23 cellular contexts compared by ENCODE assay signal in genomic region chr16:15521390-15521757, GRCh38.
DNase-seq lines count a peak whose midpoint lies in the region; ATAC-seq, FAIRE-seq and TF ChIP-seq lines count a peak whose summit lies in the region.
"Had no signal": no experiment of that assay in that cellular context is flagged by ENCODE, and none has a peak within 500 bp of the region (broad histone marks: within the 10 kb centered on the region; RNA-seq: fewer than 3 reads in every experiment).

No MANE protein-coding gene starts in this region.

- H3K27ac ChIP-seq in SK-N-SH (ENCODE audit: low read depth in 2 of 2, low read length in 1 of 2) = peak overlapping the region in 1 of 2 experiments; percentile 91; a peak in 2 of 4 replicates
- H3K27ac ChIP-seq in endothelial cell of umbilical vein (ENCODE audit: insufficient read depth, low read depth, low read length) = no peak overlapping the region
- peak overlapping the region; percentile 84 for H3K27ac ChIP-seq in mesodermal cell (ENCODE audit: low read depth, low read length, severe bottlenecking)
- H3K27ac ChIP-seq in tibial nerve = peak overlapping the region in 3 of 4 donors; percentile 9 to 56 (median 54)
- no peak overlapping the region for H3K27ac ChIP-seq in mammary epithelial cell (ENCODE audit: insufficient read depth, low read depth, low read length)
- H3K27ac ChIP-seq: 22Rv1, HL-60, SJSA1, thoracic aorta had no signal

- H3K4me2 ChIP-seq in SK-N-SH (no peak overlapping the region), endothelial cell of umbilical vein (ENCODE audit: insufficient read depth, low read length) (peak overlapping the region; percentile 15), mammary epithelial cell (ENCODE audit: insufficient read depth, low read depth, low read length) (no peak overlapping the region)

- H3K27me3 ChIP-seq in SK-N-SH (ENCODE audit: insufficient read depth) (no peaks in the 10 kb centered on the region), endothelial cell of umbilical vein (ENCODE audit: control insufficient read depth in 2 of 2, insufficient read depth in 2 of 2, low read length in 2 of 2) (no peaks in the 10 kb centered on the region), tibial nerve (no peaks in the 10 kb centered on the region), mammary epithelial cell (ENCODE audit: insufficient read depth, low read length) (no peaks in the 10 kb centered on the region)
- H3K27me3 ChIP-seq: BE2C, SJSA1 had no signal

- DNase-seq in SK-N-SH = no peak
- DNase-seq in endothelial cell of umbilical vein (ENCODE audit: low read depth, low spot score) = no peak
- DNase-seq in tibial nerve (ENCODE audit: low spot score in 2 of 2) = no peak
- no peak for DNase-seq in mammary epithelial cell
- no peak for DNase-seq in activated naive CD4-positive, alpha-beta T cell treated with anti-CD3 and anti-CD28 coated beads, Interleukin-2, amount 50 U/mL, for 72 hours (ENCODE audit: low spot score in 2 of 2)
- DNase-seq: activated CD4-positive, CD25-positive, alpha-beta regulatory T cell treated with anti-CD3 and anti-CD28 coated beads, Interleukin-2, amount 50 U/mL, for 72 hours; activated CD8-positive, alpha-beta memory T cell treated with anti-CD3 and anti-CD28 coated beads, Interleukin-2, amount 10 ng/mL, durations not matched to agents 7 days and 5 days; activated effector memory CD4-positive, alpha-beta T cell treated with anti-CD3 and anti-CD28 coated beads, Interleukin-2, amount 50 U/mL, for 16 hours; aorta; KG1; NCI-H1105; NCI-H2107; NCI-H69; stimulated activated CD4-positive, alpha-beta T cell treated with anti-CD3 and anti-CD28 coated beads, Interleukin-4, amount 100 ng/mL, for 1 hour had no signal

- H3K9ac ChIP-seq in SK-N-SH (no peak overlapping the region), endothelial cell of umbilical vein (replicated peaks; ENCODE audit: extremely low read depth, insufficient read depth, low read length) (no peak overlapping the region), mammary epithelial cell (ENCODE audit: insufficient read depth, low read length) (no peak overlapping the region)

- H3K4me3 ChIP-seq in SK-N-SH (ENCODE audit: low read depth in 2 of 2, low read length in 1 of 2) (no peak overlapping the region), endothelial cell of umbilical vein (replicated peaks in 1 of 3; ENCODE audit: insufficient read depth in 1 of 3, low read depth in 1 of 3, low read length in 3 of 3) (no peak overlapping the region), mesodermal cell (ENCODE audit: extremely low read depth, insufficient read depth, low read length, poor library complexity, severe bottlenecking) (no peak overlapping the region), tibial nerve (no peak overlapping the region), mammary epithelial cell (replicated peaks in 1 of 3; ENCODE audit: insufficient read depth in 1 of 3, low read depth in 2 of 3, low read length in 3 of 3) (no peak overlapping the region)
- H3K4me3 ChIP-seq: SJSA1, thoracic aorta had no signal

- no peaks in the 10 kb centered on the region for H3F3A ChIP-seq in SK-N-SH (replicated peaks; ENCODE audit: insufficient read depth)

- H3K79me2 ChIP-seq in SK-N-SH (ENCODE audit: insufficient read depth) (no peaks in the 10 kb centered on the region), endothelial cell of umbilical vein (ENCODE audit: control insufficient read depth, insufficient read depth, low read length) (no peaks in the 10 kb centered on the region), mammary epithelial cell (ENCODE audit: insufficient read depth, low read length) (no peaks in the 10 kb centered on the region)

- peaks cover 5 to 51% of the 10 kb centered on the region in 2 experiments; a peak in 2 of 4 replicates for H3K4me1 ChIP-seq in SK-N-SH (ENCODE audit: control insufficient read depth in 1 of 2, insufficient read depth in 2 of 2, low read depth in 1 of 2, low read length in 1 of 2)
- peaks cover 25% of the 10 kb centered on the region for H3K4me1 ChIP-seq in endothelial cell of umbilical vein (ENCODE audit: control insufficient read depth, extremely low read depth, insufficient read depth, low read length)
- H3K4me1 ChIP-seq in mesodermal cell (ENCODE audit: control insufficient read depth, insufficient read depth, low read length, poor library complexity, severe bottlenecking) = peaks cover 25% of the 10 kb centered on the region
- peaks cover 0 to 44% (median 8%) of the 10 kb centered on the region in 4 donors for H3K4me1 ChIP-seq in tibial nerve
- H3K4me1 ChIP-seq in mammary epithelial cell (ENCODE audit: insufficient read depth, low read length) = no peaks in the 10 kb centered on the region
- H3K4me1 ChIP-seq: SJSA1 had no signal

- no peaks in the 10 kb centered on the region for H3K9me1 ChIP-seq in endothelial cell of umbilical vein (replicated peaks; ENCODE audit: control insufficient read depth, extremely low read depth, insufficient read depth, low read length)

- TF ChIP-seq EP300 in SK-N-SH (IDR thresholded peaks at IDR 0.05; ENCODE audit: borderline replicate concordance in 1 of 2, low read depth in 1 of 2, low read length in 1 of 2) (no peak), tibial nerve (IDR thresholded peaks at IDR 0.05) (peak in 1 of 2 donors; percentile 47)

- no peaks in the 10 kb centered on the region for H3K9me2 ChIP-seq in SK-N-SH

- no peaks in the 10 kb centered on the region for H3K36me3 Mint-ChIP-seq in activated naive CD4-positive, alpha-beta T cell treated with anti-CD3 and anti-CD28 coated beads, Interleukin-2, amount 50 U/mL, for 72 hours
- H3K36me3 Mint-ChIP-seq: activated CD8-positive, alpha-beta memory T cell treated with anti-CD3 and anti-CD28 coated beads, Interleukin-2, amount 10 ng/mL, durations not matched to agents 7 days and 5 days had no signal

- in situ Hi-C loops in mammary epithelial cell (cut with MboI; ENCODE audit: low sequenced_read_pairs in 2 of 2) = no loop called here

- no peaks in the 10 kb centered on the region for H3K9me3 ChIP-seq in SK-N-SH
- H3K9me3 ChIP-seq in endothelial cell of umbilical vein (replicated peaks; ENCODE audit: control insufficient read depth, insufficient read depth, low read length) = no peaks in the 10 kb centered on the region
- no peaks in the 10 kb centered on the region for H3K9me3 ChIP-seq in mesodermal cell (ENCODE audit: control insufficient read depth, low read length)
- H3K9me3 ChIP-seq in tibial nerve = no peaks in the 10 kb centered on the region
- H3K9me3 ChIP-seq in mammary epithelial cell (replicated peaks; ENCODE audit: insufficient read depth, low read length) = no peaks in the 10 kb centered on the region
- H3K9me3 ChIP-seq: BE2C, SJSA1, thoracic aorta had no signal

- no peak for FAIRE-seq in endothelial cell of umbilical vein (lab: Jason Lieb, UNC)
- FAIRE-seq: islet of Langerhans had no signal

- ATAC-seq in SK-N-SH treated with all-trans-retinoic acid at 6 μM for 48 hours (no peak; the same call in 2 of the 3 replicates), GM21576 (IDR thresholded peaks at IDR 0.05; ENCODE audit: unreplicated experiment) (no peak)
- no peak for ATAC-seq in activated naive CD4-positive, alpha-beta T cell treated with anti-CD3 and anti-CD28 coated beads, Interleukin-2, amount 50 U/mL, for 72 hours
- ATAC-seq: activated CD8-positive, alpha-beta memory T cell treated with anti-CD3 and anti-CD28 coated beads, Interleukin-2, amount 10 ng/mL, durations not matched to agents 7 days and 5 days had no signal

- no peak for TF ChIP-seq RAD21 in SK-N-SH (IDR thresholded peaks at IDR 0.05; ENCODE audit: low read length)

- TF ChIP-seq CTCF in SK-N-SH (IDR thresholded peaks at IDR 0.05) = no peak
- TF ChIP-seq CTCF in endothelial cell of umbilical vein (IDR thresholded peaks at IDR 0.05; ENCODE audit: extremely low read depth in 1 of 2, insufficient read depth in 1 of 2, low read depth in 1 of 2, low read length in 2 of 2) = no peak
- TF ChIP-seq CTCF in tibial nerve (IDR thresholded peaks at IDR 0.05) = no peak
- TF ChIP-seq CTCF in mammary epithelial cell (conservative IDR thresholded peaks at IDR 0.05 in 1 of 2, IDR thresholded peaks at IDR 0.05 in 1 of 2; ENCODE audit: extremely low read depth in 1 of 2, insufficient read depth in 1 of 2, low read depth in 1 of 2, low read length in 2 of 2) = no peak

- no peaks in the 10 kb centered on the region for H3K36me3 ChIP-seq in SK-N-SH (replicated peaks in 1 of 2; ENCODE audit: control insufficient read depth in 1 of 2, insufficient read depth in 2 of 2, low read length in 1 of 2)
- H3K36me3 ChIP-seq in endothelial cell of umbilical vein (ENCODE audit: control insufficient read depth in 2 of 2, extremely low read depth in 1 of 2, insufficient read depth in 2 of 2, low read length in 2 of 2) = no peaks in the 10 kb centered on the region
- peaks cover 17% of the 10 kb centered on the region for H3K36me3 ChIP-seq in mesodermal cell (ENCODE audit: control insufficient read depth, insufficient read depth, low read length)
- H3K36me3 ChIP-seq in tibial nerve = peaks cover 0 to 12% (median 0%) of the 10 kb centered on the region in 3 donors
- H3K36me3 ChIP-seq in mammary epithelial cell (ENCODE audit: insufficient read depth, low read length) = no peaks in the 10 kb centered on the region
- H3K36me3 ChIP-seq: BE2C, SJSA1 had no signal

- intact Hi-C loops in endothelial cell of umbilical vein (cut with micrococcal nuclease) = loop anchor here (5.0 kb wide), 1 partner anchor 121 kb away; the partner anchor contains the start of gene MARF1
- intact Hi-C loops in mammary epithelial cell (cut with micrococcal nuclease) = no loop called here

- BruUV-seq in endothelial cell of umbilical vein (replicated peaks; lab: Mats Ljungman, UMichigan) (no TSS peak), mammary epithelial cell (replicated peaks; lab: Mats Ljungman, UMichigan) (no TSS peak)

- dilution Hi-C loops in endothelial cell of umbilical vein (cut with MboI; ENCODE audit: extremely low pct_ligation_motif_present, low sequenced_read_pairs) (no loop called here), mammary epithelial cell (cut with HindIII; ENCODE audit: low sequenced_read_pairs) (no loop called here)

- no peaks in the 10 kb centered on the region for H3K9me3 Mint-ChIP-seq in activated naive CD4-positive, alpha-beta T cell treated with anti-CD3 and anti-CD28 coated beads, Interleukin-2, amount 50 U/mL, for 72 hours

- no peaks in the 10 kb centered on the region for H4K20me1 ChIP-seq in SK-N-SH (ENCODE audit: insufficient read depth)
- H4K20me1 ChIP-seq in endothelial cell of umbilical vein (replicated peaks; ENCODE audit: control insufficient read depth, extremely low read depth, insufficient read depth, low read length) = no peaks in the 10 kb centered on the region
- no peaks in the 10 kb centered on the region for H4K20me1 ChIP-seq in mammary epithelial cell (ENCODE audit: insufficient read depth, low read length)

- POLR2A ChIA-PET in SK-N-SH (lab: Yijun Ruan, JAX) (no interaction called here), endothelial cell of umbilical vein (lab: Charles Lee) (interaction anchor here (0.9 kb wide), 1 partner anchor 31 kb away, joined by 3 read pairs; no protein-coding TSS in a partner anchor)

- H2AFZ ChIP-seq in SK-N-SH (ENCODE audit: low read depth) (no peak overlapping the region), endothelial cell of umbilical vein (ENCODE audit: low read depth, low read length) (no peak overlapping the region), mammary epithelial cell (ENCODE audit: low read depth, low read length) (no peak overlapping the region)

- no peak overlapping the region for H3K27ac Mint-ChIP-seq in activated naive CD4-positive, alpha-beta T cell treated with anti-CD3 and anti-CD28 coated beads, Interleukin-2, amount 50 U/mL, for 72 hours
- H3K27ac Mint-ChIP-seq: activated CD8-positive, alpha-beta memory T cell treated with anti-CD3 and anti-CD28 coated beads, Interleukin-2, amount 10 ng/mL, durations not matched to agents 7 days and 5 days had no signal

- CTCF ChIA-PET in SK-N-SH (lab: Yijun Ruan, JAX) = interaction anchor here (4.8 kb wide), 1 partner anchor 30 kb away, joined by 29 read pairs; no protein-coding TSS in a partner anchor
- CTCF ChIA-PET in endothelial cell of umbilical vein (lab: Charles Lee) = interaction anchor here (1.0 to 2.3 kb wide), 4 partner anchors 12 to 94 kb away, joined by 3 to 10 read pairs (median 6); no protein-coding TSS in a partner anchor
- CTCF ChIA-PET in mammary epithelial cell (lab: Charles Lee; ENCODE audit: low non-redundant PET) = no interaction called here

- no peak for TF ChIP-seq POLR2A in endothelial cell of umbilical vein (IDR thresholded peaks at IDR 0.05; ENCODE audit: low read depth, low read length)
- no peak for TF ChIP-seq POLR2A in tibial nerve (IDR thresholded peaks at IDR 0.05)

Comparison
In these comparisons a context has a peak if more than half of its experiments do, and no peak if none do; other contexts are left out.
1. H3K27ac ChIP-seq: peak in mesodermal cell (single experiment) and tibial nerve (3 of 4); none in endothelial cell of umbilical vein (single experiment) and mammary epithelial cell (single experiment).